In genomic region chr22:39524753-39525657, GRCh38 we compare ENCODE assay signal across 1 cellular context.
TF ChIP-seq lines count a peak whose summit lies in the region.

No MANE protein-coding gene starts in this region.

TF ChIP-seq in HepG2, 621 proteins besides CTCF, POLR2A, EP300 and RAD21 (continued from another document):
- TF ChIP-seq ZBTB44 (CRISPR knock-in tag; IDR thresholded peaks at IDR 0.05) (no peak), MBNL3 (CRISPR knock-in tag; conservative IDR thresholded peaks at IDR 0.05) (no peak), FUBP1 (CRISPR knock-in tag; IDR thresholded peaks at IDR 0.05; ENCODE audit: borderline replicate concordance) (no peak), CREB1 (IDR thresholded peaks at IDR 0.05) (no peak), CREB1 (CRISPR knock-in tag; IDR thresholded peaks at IDR 0.05) (no peak), ZBTB10 (CRISPR knock-in tag; IDR thresholded peaks at IDR 0.05; ENCODE audit: borderline replicate concordance) (no peak), POGK (CRISPR knock-in tag; conservative IDR thresholded peaks at IDR 0.05) (0 out of 2 replicates have a peak, but pooled peaks have one; percentile 58), MAX (IDR thresholded peaks at IDR 0.05) (no peak), GMEB1 (CRISPR knock-in tag; IDR thresholded peaks at IDR 0.05; ENCODE audit: borderline replicate concordance) (no peak), ARHGAP35 (CRISPR knock-in tag; IDR thresholded peaks at IDR 0.05; ENCODE audit: borderline replicate concordance) (no peak), ONECUT2 (CRISPR knock-in tag; IDR thresholded peaks at IDR 0.05) (no peak), NFYC (CRISPR knock-in tag; IDR thresholded peaks at IDR 0.05) (no peak), AGO1 (IDR thresholded peaks at IDR 0.05; ENCODE audit: low read depth, low read length, poor library complexity, severe bottlenecking) (peak; percentile 79), FOSL2 (CRISPR knock-in tag; IDR thresholded peaks at IDR 0.05) (0 out of 2 replicates have a peak, but pooled peaks have one; percentile 2), ZNF713 (CRISPR knock-in tag; IDR thresholded peaks at IDR 0.05) (no peak), ZBTB7B (CRISPR knock-in tag; IDR thresholded peaks at IDR 0.05) (no peak), RBM22 (optimal IDR thresholded peaks at IDR 0.05; ENCODE audit: low read length) (peak; percentile 85)
